Comparison of ENCODE assay signal across 17 cellular contexts in genomic region chr2:122414911-122415310, GRCh38.
A peak's percentile ranks its signal among the peaks of the same experiment; 100 is the strongest.
DNase-seq lines count a peak whose midpoint lies in the region; ATAC-seq lines count a peak whose summit lies in the region.
"Had no signal": no experiment of that assay in that cellular context is flagged by ENCODE, and none has a peak within 500 bp of the region (broad histone marks: within the 10 kb centered on the region; RNA-seq: fewer than 3 reads in every experiment).

No MANE protein-coding gene starts in this region.

- DNase-seq in DMS53 (lab: John Stamatoyannopoulos, UW) (peak; percentile 76), NCI-H1105 (lab: John Stamatoyannopoulos, UW) (peak; percentile 74), NCI-H748 (lab: John Stamatoyannopoulos, UW; ENCODE audit: unreplicated experiment) (peak; percentile 84), kidney tubule cell (ENCODE audit: low spot score) (peak; percentile 33)
- DNase-seq: activated CD4-positive, alpha-beta T cell treated with anti-CD3 and anti-CD28 coated beads for 36 hours; foreskin melanocyte; GF-D8; KBM-7; NCI-H2171; sigmoid colon; stimulated activated naive B cell treated with anti-CD40 and anti-IgM and Interleukin-4, amounts not matched to agents 10 μg/mL and 1 μg/mL and 100 μg/mL, for 72 hours; thyroid gland had no signal

- ATAC-seq in HG02763 (IDR thresholded peaks at IDR 0.05; ENCODE audit: unreplicated experiment) (no peak), GM19467 (IDR thresholded peaks at IDR 0.05; ENCODE audit: unreplicated experiment) (no peak), GM21447 (IDR thresholded peaks at IDR 0.05; ENCODE audit: unreplicated experiment) (no peak)
- ATAC-seq: activated CD4-positive, alpha-beta T cell treated with anti-CD3 and anti-CD28 coated beads for 36 hours; GM12878; HCT116; stimulated activated naive B cell treated with anti-CD40 and anti-IgM and Interleukin-4, amounts not matched to agents 10 μg/mL and 1 μg/mL and 100 μg/mL, for 72 hours had no signal

Comparison
In these comparisons a context has a peak if more than half of its experiments do, and no peak if none do; other contexts are left out.
1. DNase-seq: peak in every context shown above with its lines; median percentile 84 in NCI-H748; 76 in DMS53; 74 in NCI-H1105; 33 in kidney tubule cell.